8 cellular contexts compared by ENCODE assay signal in genomic region chr16:70252355-70252988, GRCh38. TPM values are rescaled to one million over a fixed set of nuclear protein-coding genes. Genes with fewer than 3 reads are reported as not detected.
DNase-seq lines count a peak whose midpoint lies in the region; ATAC-seq and TF ChIP-seq lines count a peak whose summit lies in the region.

No MANE protein-coding gene starts in this region.

- H3K4me3 ChIP-seq in OCI-LY7 (ENCODE audit: low read depth, low read length, poor library complexity, severe bottlenecking) (peak overlapping the region; percentile 91), dorsolateral prefrontal cortex (peak overlapping the region in 10 of 59 donors; percentile 70 to 82 (median 74)), spleen (no peak overlapping the region), suprapubic skin (no peak overlapping the region)

- no peak for DNase-seq in activated CD8-positive, alpha-beta memory T cell treated with anti-CD3 and anti-CD28 coated beads, Interleukin-2, amount 10 ng/mL, durations not matched to agents 7 days and 5 days
- no peak for DNase-seq in activated CD8-positive, alpha-beta memory T cell treated with anti-CD3 and anti-CD28 coated beads, Interleukin-2, amount 50 U/mL, for 4 hours
- DNase-seq in OCI-LY7 (ENCODE audit: low spot score): peak; percentile 13
- DNase-seq in dorsolateral prefrontal cortex: no peak
- no peak for DNase-seq in spleen
- no peak for DNase-seq in suprapubic skin (ENCODE audit: low spot score in 2 of 2)
- no peak for DNase-seq in NCI-H748 treated with DMSO at 0.1 percent for 48 hours (lab: John Stamatoyannopoulos, UW)

- H4K20me1 ChIP-seq in OCI-LY7 (ENCODE audit: insufficient read depth, low read length): no peaks in the 10 kb centered on the region

- H3K9me3 Mint-ChIP-seq in activated CD8-positive, alpha-beta memory T cell treated with anti-CD3 and anti-CD28 coated beads, Interleukin-2, amount 10 ng/mL, durations not matched to agents 7 days and 5 days (ENCODE audit: low read depth): no peaks in the 10 kb centered on the region

- TF ChIP-seq EP300 in suprapubic skin (IDR thresholded peaks at IDR 0.05): no peak

- peak overlapping the region; percentile 19 for H3K27ac Mint-ChIP-seq in activated CD8-positive, alpha-beta memory T cell treated with anti-CD3 and anti-CD28 coated beads, Interleukin-2, amount 10 ng/mL, durations not matched to agents 7 days and 5 days

- H3K4me2 ChIP-seq in OCI-LY7 (ENCODE audit: low read length): no peak overlapping the region

- H3K36me3 ChIP-seq in OCI-LY7 (ENCODE audit: insufficient read depth, low read length) (peaks cover 80% of the 10 kb centered on the region), spleen (peaks cover 0 to 73% (median 54%) of the 10 kb centered on the region in 6 donors), suprapubic skin (peaks cover 53% of the 10 kb centered on the region)

- no peak overlapping the region for H2AFZ ChIP-seq in OCI-LY7 (ENCODE audit: low read length)

- peaks cover 30% of the 10 kb centered on the region for H3K4me1 Mint-ChIP-seq in activated CD8-positive, alpha-beta memory T cell treated with anti-CD3 and anti-CD28 coated beads, Interleukin-2, amount 10 ng/mL, durations not matched to agents 7 days and 5 days

- H3K27me3 Mint-ChIP-seq in activated CD8-positive, alpha-beta memory T cell treated with anti-CD3 and anti-CD28 coated beads, Interleukin-2, amount 10 ng/mL, durations not matched to agents 7 days and 5 days: no peaks in the 10 kb centered on the region

- TF ChIP-seq POLR2A in spleen (IDR thresholded peaks at IDR 0.05): no peak
- no peak for TF ChIP-seq POLR2A in suprapubic skin (IDR thresholded peaks at IDR 0.05)

- H3K27me3 ChIP-seq in dorsolateral prefrontal cortex: no peaks in the 10 kb centered on the region
- H3K27me3 ChIP-seq in spleen (replicated peaks in 1 of 7): no peaks in the 10 kb centered on the region
- no peaks in the 10 kb centered on the region for H3K27me3 ChIP-seq in suprapubic skin

- intact Hi-C loops in OCI-LY7 (cut with micrococcal nuclease; ENCODE audit: unreplicated experiment): no loop called here
- intact Hi-C loops in dorsolateral prefrontal cortex (cut with DNase I): loop anchor here in 1 of 2 donors (5.0 kb wide), 1 partner anchor 35 kb away; the partner anchor contains the start of gene AARS1
- intact Hi-C loops in spleen (cut with DNase I; ENCODE audit: low total_unique reads): no loop called here

- no peak overlapping the region for H3K27ac ChIP-seq in OCI-LY7 (ENCODE audit: low read depth, low read length, poor library complexity, severe bottlenecking)
- peak overlapping the region in 44 of 59 donors; percentile 1 to 94 (median 80) for H3K27ac ChIP-seq in dorsolateral prefrontal cortex
- peak overlapping the region in 6 of 8 donors; percentile 89 to 96 (median 93) for H3K27ac ChIP-seq in spleen
- H3K27ac ChIP-seq in suprapubic skin: no peak overlapping the region

- H3K4me1 ChIP-seq in OCI-LY7 (ENCODE audit: insufficient read depth, low read length, poor library complexity, severe bottlenecking) (peaks cover 11% of the 10 kb centered on the region), spleen (peaks cover 10 to 46% (median 30%) of the 10 kb centered on the region in 6 donors), suprapubic skin (peaks cover 26% of the 10 kb centered on the region)

- peaks cover 38% of the 10 kb centered on the region for H3K79me2 ChIP-seq in OCI-LY7 (ENCODE audit: insufficient read depth, low read depth, low read length)

- no peaks in the 10 kb centered on the region for H3K9me2 ChIP-seq in OCI-LY7 (ENCODE audit: insufficient read depth, low read length)

- TF ChIP-seq CTCF in OCI-LY7 (conservative IDR thresholded peaks at IDR 0.05; ENCODE audit: low read length) (peak; percentile 71), dorsolateral prefrontal cortex (IDR thresholded peaks at IDR 0.05 in 54 of 56, conservative IDR thresholded peaks at IDR 0.05 in 2 of 56; ENCODE audit: low read depth in 1 of 56, partially characterized antibody in 56 of 56) (peak in 5 of 56 donors; percentile 10 to 32 (median 18)), spleen (IDR thresholded peaks at IDR 0.05 in 8 of 11, conservative IDR thresholded peaks at IDR 0.05 in 3 of 11) (peak in 1 of 11 experiments; percentile 40), suprapubic skin (IDR thresholded peaks at IDR 0.05) (peak in 1 of 2 donors; percentile 17)

- CTCF ChIA-PET in activated CD8-positive, alpha-beta memory T cell treated with anti-CD3 and anti-CD28 coated beads, Interleukin-2, amount 10 ng/mL, durations not matched to agents 7 days and 5 days (lab: Charles Lee): interaction anchor here (0.9 to 4.5 kb wide), 13 partner anchors 7 to 335 kb away, joined by 3 to 26 read pairs (median 4); partner anchors contain the start of gene AARS1
- CTCF ChIA-PET in OCI-LY7 (lab: Charles Lee; ENCODE audit: unreplicated experiment): no interaction called here

- WGBS in spleen, 5 donors: 87 to 89% (median 88%) methylated on average over 21 of the region's 21 CpGs
- WGBS in suprapubic skin: 88% methylated on average over 21 of the region's 21 CpGs

- no peak for ATAC-seq in activated CD8-positive, alpha-beta memory T cell treated with anti-CD3 and anti-CD28 coated beads, Interleukin-2, amount 10 ng/mL, durations not matched to agents 7 days and 5 days
- ATAC-seq in GM18858 (IDR thresholded peaks at IDR 0.05; ENCODE audit: unreplicated experiment): no peak

- POLR2A ChIA-PET in OCI-LY7 (lab: Charles Lee): no interaction called here

- H3K4me3 Mint-ChIP-seq in activated CD8-positive, alpha-beta memory T cell treated with anti-CD3 and anti-CD28 coated beads, Interleukin-2, amount 10 ng/mL, durations not matched to agents 7 days and 5 days: peak overlapping the region; percentile 82

- BruUV-seq in OCI-LY7 (replicated peaks; lab: Mats Ljungman, UMichigan): TSS peak; percentile 27

- no peaks in the 10 kb centered on the region for H3K9me3 ChIP-seq in OCI-LY7 (ENCODE audit: low read length)
- no peaks in the 10 kb centered on the region for H3K9me3 ChIP-seq in spleen
- no peaks in the 10 kb centered on the region for H3K9me3 ChIP-seq in suprapubic skin

- peaks cover 40% of the 10 kb centered on the region for H3K36me3 Mint-ChIP-seq in activated CD8-positive, alpha-beta memory T cell treated with anti-CD3 and anti-CD28 coated beads, Interleukin-2, amount 10 ng/mL, durations not matched to agents 7 days and 5 days

RNA-seq across cellular contexts. Expression of gene EXOSC6, which starts 0.7 kb away (rescaled TPM):
- 10 to 100 TPM; 32.2 to 33.5 TPM for total RNA-seq in activated CD8-positive, alpha-beta memory T cell treated with anti-CD3 and anti-CD28 coated beads, Interleukin-2, amount 10 ng/mL, durations not matched to agents 7 days and 5 days
- total RNA-seq in OCI-LY7 (2014; rRNA removed; shearing (Covaris generic)): 30.8 and 36.8 TPM in 2 replicates
- total RNA-seq in OCI-LY7 (2022): 36.1 and 36.3 TPM in 2 replicates
- 10 to 100 TPM; 34.2 to 76.3 (median 53.1) TPM for total RNA-seq in dorsolateral prefrontal cortex
- 10 to 100 TPM; 19.2 to 35.1 (median 24.8) TPM for total RNA-seq in spleen
- 10 to 100 TPM; 10.6 to 16.4 (median 11.6) TPM for polyA plus RNA-seq in spleen
- 10 to 100 TPM; 26.4 to 44.6 (median 26.8) TPM for total RNA-seq in suprapubic skin

RNA-seq across cellular contexts. Expression of gene AARS1, which starts 36.8 kb away (rescaled TPM):
- 100 to 1,000 TPM; 117 to 147 TPM for total RNA-seq in activated CD8-positive, alpha-beta memory T cell treated with anti-CD3 and anti-CD28 coated beads, Interleukin-2, amount 10 ng/mL, durations not matched to agents 7 days and 5 days
- total RNA-seq in OCI-LY7 (2014; rRNA removed; shearing (Covaris generic)): 182 and 185 TPM in 2 replicates
- 259 and 272 TPM in 2 replicates for total RNA-seq in OCI-LY7 (2022)
- total RNA-seq in dorsolateral prefrontal cortex: 100 to 1,000 TPM; 134 to 280 (median 218) TPM
- 10 to 100 TPM; 45.3 to 80.9 (median 52.8) TPM for total RNA-seq in spleen
- polyA plus RNA-seq in spleen: 10 to 100 TPM; 15.4 to 27.1 (median 20.4) TPM
- total RNA-seq in suprapubic skin: 10 to 100 TPM; 35.4 to 56.2 (median 38.6) TPM

RNA-seq across cellular contexts. Expression of gene DDX19B, which starts 46.5 kb away (rescaled TPM):
- total RNA-seq in activated CD8-positive, alpha-beta memory T cell treated with anti-CD3 and anti-CD28 coated beads, Interleukin-2, amount 10 ng/mL, durations not matched to agents 7 days and 5 days: 10 to 100 TPM; 32.9 to 34.8 TPM
- total RNA-seq in OCI-LY7 (2014; rRNA removed; shearing (Covaris generic)): 18.7 and 22.4 TPM in 2 replicates
- total RNA-seq in OCI-LY7 (2022): 20.7 and 22.8 TPM in 2 replicates
- total RNA-seq in dorsolateral prefrontal cortex: 10 to 100 TPM; 13.1 to 33.1 (median 20.6) TPM
- total RNA-seq in spleen: 10 to 100 TPM; 22.3 to 35.3 (median 28.6) TPM
- 10 to 100 TPM; 17.5 to 21.1 (median 18.7) TPM for polyA plus RNA-seq in spleen
- total RNA-seq in suprapubic skin: 10 to 100 TPM; 31.9 to 58.6 (median 43.6) TPM

Comparison
In these comparisons a context has a peak if more than half of its experiments do, and no peak if none do; other contexts are left out.
1. H3K27ac ChIP-seq: peak in dorsolateral prefrontal cortex (44 of 59) and spleen (6 of 8); none in OCI-LY7 (single experiment) and suprapubic skin (single experiment).